In the genomic region with DNA sequence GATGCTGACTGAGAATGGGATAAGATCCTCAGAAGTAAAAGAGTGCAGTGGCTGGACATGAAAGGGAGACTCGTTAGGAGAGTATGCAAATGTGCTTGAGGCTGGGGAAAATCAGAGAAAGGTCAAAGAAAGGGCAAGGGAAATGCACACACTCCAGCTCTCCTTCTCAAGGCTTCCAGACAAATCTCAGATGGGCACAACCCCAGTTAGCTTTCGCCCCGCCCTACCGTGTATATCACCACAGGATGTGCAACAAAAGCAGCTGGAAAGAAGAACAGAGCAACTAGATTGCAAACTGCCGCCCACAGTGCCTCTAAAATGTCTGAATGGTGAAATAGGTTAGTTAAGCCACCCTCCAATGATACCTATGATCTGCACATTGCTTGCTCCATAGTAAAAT, we compare ENCODE assay signal across 22 cellular contexts.
A peak's percentile ranks its signal among the peaks of the same experiment; 100 is the strongest.
DNase-seq lines count a peak whose midpoint lies in the region; ATAC-seq and TF ChIP-seq lines count a peak whose summit lies in the region.
"Had no signal": no experiment of that assay in that cellular context is flagged by ENCODE, and none has a peak within 500 bp of the region (broad histone marks: within the 10 kb centered on the region; RNA-seq: fewer than 3 reads in every experiment).

No MANE protein-coding gene starts in this region.

- H3K27me3 Mint-ChIP-seq in activated CD4-positive, alpha-beta T cell treated with anti-CD3 and anti-CD28 coated beads, Interleukin-2, amount 10 ng/mL, durations not matched to agents 24 days and 14 days: no peaks in the 10 kb centered on the region
- H3K27me3 Mint-ChIP-seq in T-helper 17 cell (no peaks in the 10 kb centered on the region), neural progenitor cell (ENCODE audit: insufficient read depth, low read depth) (peaks cover 3% of the 10 kb centered on the region)
- peaks cover 19 to 30% of the 10 kb centered on the region in 2 donors for H3K27me3 Mint-ChIP-seq in effector memory CD8-positive, alpha-beta T cell
- H3K27me3 Mint-ChIP-seq: activated T-helper 17 cell treated with anti-CD3 and anti-CD28 coated beads, Interleukin-2, amount 50 U/mL, for 72 hours had no signal

- H3F3A ChIP-seq in neural progenitor cell (ENCODE audit: low read depth): peaks cover 8% of the 10 kb centered on the region

- intact Hi-C loops in activated CD4-positive, alpha-beta T cell treated with anti-CD3 and anti-CD28 coated beads, Interleukin-2, amount 10 ng/mL, durations not matched to agents 24 days and 14 days (cut with micrococcal nuclease): no loop called here

- H3K27ac Mint-ChIP-seq in activated CD4-positive, alpha-beta T cell treated with anti-CD3 and anti-CD28 coated beads, Interleukin-2, amount 10 ng/mL, durations not matched to agents 24 days and 14 days: no peak overlapping the region
- peak overlapping the region; percentile 14 for H3K27ac Mint-ChIP-seq in T-helper 17 cell
- peak overlapping the region; percentile 62 for H3K27ac Mint-ChIP-seq in neural progenitor cell
- H3K27ac Mint-ChIP-seq in effector memory CD8-positive, alpha-beta T cell: no peak overlapping the region
- H3K27ac Mint-ChIP-seq: activated T-helper 17 cell treated with anti-CD3 and anti-CD28 coated beads, Interleukin-2, amount 50 U/mL, for 72 hours; GM23338 had no signal

- no peak overlapping the region for H3K27ac ChIP-seq in neural progenitor cell
- H3K27ac ChIP-seq: C4-2B had no signal

- DNase-seq in activated CD4-positive, alpha-beta T cell treated with anti-CD3 and anti-CD28 coated beads for 48 hours: peak; percentile 3
- DNase-seq in activated CD4-positive, alpha-beta T cell treated with anti-CD3 and anti-CD28 coated beads, Interleukin-2, amount 10 ng/mL, durations not matched to agents 24 days and 14 days: no peak
- peak; percentile 62 for DNase-seq in GM12865 (ENCODE audit: low read depth)
- no peak for DNase-seq in T-helper 17 cell
- peak; percentile 8 for DNase-seq in neural progenitor cell (ENCODE audit: low spot score)
- DNase-seq in effector memory CD8-positive, alpha-beta T cell: no peak
- DNase-seq in ACHN: no peak
- DNase-seq in activated T-cell treated with anti-CD3 and anti-CD28 coated beads, Interleukin-2, amount 50 U/mL, for 1 hour: no peak
- DNase-seq: amniotic stem cell; IMR-90; kidney; mammary epithelial cell; MG63; NCI-H748 treated with DMSO at 0.1 percent for 48 hours; right cardiac atrium; stimulated activated CD8-positive, alpha-beta memory T cell treated with anti-CD3 and anti-CD28 coated beads, Interleukin-4, amount 100 ng/mL, for 48 hours; T1000 had no signal

- H3K4me3 Mint-ChIP-seq in activated CD4-positive, alpha-beta T cell treated with anti-CD3 and anti-CD28 coated beads, Interleukin-2, amount 10 ng/mL, durations not matched to agents 24 days and 14 days: no peak overlapping the region
- H3K4me3 Mint-ChIP-seq in T-helper 17 cell: no peak overlapping the region
- peak overlapping the region; percentile 51 for H3K4me3 Mint-ChIP-seq in neural progenitor cell
- H3K4me3 Mint-ChIP-seq in effector memory CD8-positive, alpha-beta T cell: no peak overlapping the region
- H3K4me3 Mint-ChIP-seq: activated T-helper 17 cell treated with anti-CD3 and anti-CD28 coated beads, Interleukin-2, amount 50 U/mL, for 72 hours; GM23338 had no signal

- H3K4me3 ChIP-seq in GM12865 (ENCODE audit: low read depth, low read length) (no peak overlapping the region), neural progenitor cell (no peak overlapping the region)
- H3K4me3 ChIP-seq: GM23338, MG63 had no signal

- peaks cover 8% of the 10 kb centered on the region for H3K4me1 ChIP-seq in neural progenitor cell

- no peaks in the 10 kb centered on the region for H3K79me2 ChIP-seq in neural progenitor cell (ENCODE audit: low read depth)

- in situ Hi-C loops in ACHN (cut with HindIII; ENCODE audit: low pct_ligation_motif_present, low pct_unique_long_range_greater_than_20kb, low sequenced_read_pairs): no loop called here

- H3K36me3 Mint-ChIP-seq in activated CD4-positive, alpha-beta T cell treated with anti-CD3 and anti-CD28 coated beads, Interleukin-2, amount 10 ng/mL, durations not matched to agents 24 days and 14 days (ENCODE audit: low read depth): peaks cover 1% of the 10 kb centered on the region
- H3K36me3 Mint-ChIP-seq in T-helper 17 cell (ENCODE audit: low read depth): no peaks in the 10 kb centered on the region
- H3K36me3 Mint-ChIP-seq in neural progenitor cell: no peaks in the 10 kb centered on the region
- H3K36me3 Mint-ChIP-seq in effector memory CD8-positive, alpha-beta T cell (ENCODE audit: insufficient read depth): no peaks in the 10 kb centered on the region

- peaks cover 7% of the 10 kb centered on the region for H3K9me3 Mint-ChIP-seq in activated CD4-positive, alpha-beta T cell treated with anti-CD3 and anti-CD28 coated beads, Interleukin-2, amount 10 ng/mL, durations not matched to agents 24 days and 14 days
- peaks cover 5% of the 10 kb centered on the region for H3K9me3 Mint-ChIP-seq in neural progenitor cell
- H3K9me3 Mint-ChIP-seq in effector memory CD8-positive, alpha-beta T cell: no peaks in the 10 kb centered on the region
- H3K9me3 Mint-ChIP-seq: activated T-helper 17 cell treated with anti-CD3 and anti-CD28 coated beads, Interleukin-2, amount 50 U/mL, for 72 hours had no signal

- no peaks in the 10 kb centered on the region for H4K20me1 ChIP-seq in neural progenitor cell (ENCODE audit: low read depth)

- no peak for ATAC-seq in T-helper 17 cell
- no peak for ATAC-seq in effector memory CD8-positive, alpha-beta T cell (replicated peaks)
- ATAC-seq: activated T-helper 17 cell treated with anti-CD3 and anti-CD28 coated beads, Interleukin-2, amount 50 U/mL, for 72 hours; GM23338; Panc1; right cardiac atrium; SK-N-SH treated with all-trans-retinoic acid at 6 μM for 48 hours had no signal

- H3K4me1 Mint-ChIP-seq in activated CD4-positive, alpha-beta T cell treated with anti-CD3 and anti-CD28 coated beads, Interleukin-2, amount 10 ng/mL, durations not matched to agents 24 days and 14 days: peaks cover 3% of the 10 kb centered on the region
- peaks cover 12% of the 10 kb centered on the region for H3K4me1 Mint-ChIP-seq in T-helper 17 cell
- H3K4me1 Mint-ChIP-seq in neural progenitor cell: peaks cover 42% of the 10 kb centered on the region
- peaks cover 0 to 7% of the 10 kb centered on the region in 2 donors for H3K4me1 Mint-ChIP-seq in effector memory CD8-positive, alpha-beta T cell (ENCODE audit: low read depth in 2 of 2)

- TF ChIP-seq CTCF in GM12865 (IDR thresholded peaks at IDR 0.05; ENCODE audit: insufficient read depth, low read depth, low read length, missing control alignments): no peak
- TF ChIP-seq CTCF in neural progenitor cell (IDR thresholded peaks at IDR 0.05): no peak

- H3K4me2 ChIP-seq in neural progenitor cell: peak overlapping the region; percentile 43
- H3K4me2 ChIP-seq: GM23338 had no signal

- H3K9ac ChIP-seq in neural progenitor cell: no peak overlapping the region

- H2AFZ ChIP-seq in neural progenitor cell (replicated peaks): no peak overlapping the region
- H2AFZ ChIP-seq: GM23338 had no signal

- no peaks in the 10 kb centered on the region for H3K27me3 ChIP-seq in neural progenitor cell

- no peaks in the 10 kb centered on the region for H3K36me3 ChIP-seq in neural progenitor cell
- H3K36me3 ChIP-seq: MG63 had no signal

- H3K9me3 ChIP-seq in T-helper 17 cell (ENCODE audit: control insufficient read depth, low read length, poor library complexity, severe bottlenecking) (no peaks in the 10 kb centered on the region), neural progenitor cell (ENCODE audit: low read depth) (no peaks in the 10 kb centered on the region)
- H3K9me3 ChIP-seq: MG63 had no signal

Comparison
In these comparisons a context has a peak if more than half of its experiments do, and no peak if none do; other contexts are left out.
1. DNase-seq: peak in activated CD4-positive, alpha-beta T cell treated with anti-CD3 and anti-CD28 coated beads for 48 hours (single experiment), GM12865 (single experiment) and neural progenitor cell (single experiment); none in activated CD4-positive, alpha-beta T cell treated with anti-CD3 and anti-CD28 coated beads, Interleukin-2, amount 10 ng/mL, durations not matched to agents 24 days and 14 days (single experiment), T-helper 17 cell (0 of 3), effector memory CD8-positive, alpha-beta T cell (0 of 3), ACHN (single experiment) and activated T-cell treated with anti-CD3 and anti-CD28 coated beads, Interleukin-2, amount 50 U/mL, for 1 hour (single experiment).
2. H3K27ac Mint-ChIP-seq: peak in T-helper 17 cell (single experiment) and neural progenitor cell (single experiment); none in activated CD4-positive, alpha-beta T cell treated with anti-CD3 and anti-CD28 coated beads, Interleukin-2, amount 10 ng/mL, durations not matched to agents 24 days and 14 days (single experiment) and effector memory CD8-positive, alpha-beta T cell (0 of 2).